11 cellular contexts compared by ENCODE assay signal in the genomic region with DNA sequence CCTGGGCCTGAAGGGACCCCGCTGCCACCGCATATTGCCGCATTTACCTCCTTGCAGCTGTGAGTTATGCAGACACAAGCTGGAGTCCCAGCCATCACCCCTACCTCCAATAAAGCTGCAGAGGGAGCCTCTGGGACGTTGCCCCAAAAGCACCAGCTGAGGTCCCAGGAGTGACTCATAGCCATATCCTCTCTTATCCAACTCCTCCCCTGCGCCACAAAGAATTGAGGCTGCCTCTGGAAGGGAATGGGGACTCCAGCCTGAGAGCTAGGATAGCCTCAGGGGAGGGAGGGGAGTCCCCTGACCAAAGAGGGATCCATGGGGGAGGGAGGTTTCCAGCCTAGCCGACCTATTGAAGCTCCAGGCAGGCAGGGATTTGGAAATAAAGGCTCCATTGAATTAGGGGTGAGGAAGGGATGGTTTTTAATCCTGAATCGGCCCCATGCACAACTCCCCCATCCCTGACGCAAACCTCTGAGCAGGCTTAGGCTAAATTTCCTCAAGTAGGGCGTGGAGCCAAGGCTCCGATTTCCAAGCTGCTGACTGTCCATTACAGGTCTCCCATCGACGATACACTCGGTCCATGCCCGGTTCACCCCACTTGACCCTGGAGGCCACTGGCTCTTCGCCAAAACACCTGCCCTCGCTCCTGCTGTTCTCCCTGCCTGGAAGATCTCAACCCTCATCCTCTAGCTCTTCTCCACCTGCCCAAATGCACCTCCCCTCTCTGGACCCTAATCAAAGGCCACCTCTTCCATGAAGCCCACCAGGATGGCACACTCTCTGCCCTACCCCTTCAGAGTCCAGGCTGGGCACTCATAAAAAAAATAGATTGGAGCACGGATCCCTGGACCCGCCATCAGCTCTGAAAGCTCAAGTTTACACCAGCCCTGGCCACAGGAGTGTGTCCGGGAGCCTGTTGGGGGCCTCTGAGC. TPM values are rescaled to one million over a fixed set of nuclear protein-coding genes. Genes with fewer than 3 reads are reported as not detected.
DNase-seq lines count a peak whose midpoint lies in the region; ATAC-seq and TF ChIP-seq lines count a peak whose summit lies in the region.
"Had no signal": no experiment of that assay in that cellular context is flagged by ENCODE, and none has a peak within 500 bp of the region (broad histone marks: within the 10 kb centered on the region; RNA-seq: fewer than 3 reads in every experiment).

No MANE protein-coding gene starts in this region.

- H2BK5ac ChIP-seq in mesenchymal stem cell (ENCODE audit: low read depth, low read length, poor library complexity, severe bottlenecking): no peak overlapping the region

- ATAC-seq in GM18867 (IDR thresholded peaks at IDR 0.05; ENCODE audit: unreplicated experiment): no peak
- no peak for ATAC-seq in HG03571 (IDR thresholded peaks at IDR 0.05; ENCODE audit: unreplicated experiment)
- ATAC-seq: activated CD8-positive, alpha-beta T cell treated with anti-CD3 and anti-CD28 coated beads, Interleukin-2, amount 10 ng/mL, durations not matched to agents 7 days and 5 days had no signal

- TF ChIP-seq POLR2A in esophagus muscularis mucosa (IDR thresholded peaks at IDR 0.05; ENCODE audit: low read depth): no peak

- H3K27ac ChIP-seq in mesenchymal stem cell (ENCODE audit: low read length, poor library complexity, severe bottlenecking): no peak overlapping the region
- H3K27ac ChIP-seq in esophagus muscularis mucosa (replicated peaks in 1 of 4): peak overlapping the region in 1 of 4 donors; percentile 8

- H2AFZ ChIP-seq in mesenchymal stem cell (ENCODE audit: low read depth, low read length): no peak overlapping the region

- DNase-seq in EH (ENCODE audit: low read depth) (peak; percentile 84), LHCN-M2 (ENCODE audit: low read depth) (peak; percentile 77), mesenchymal stem cell (peak; percentile 61), esophagus muscularis mucosa (ENCODE audit: extremely low spot score) (no peak), COR-L47 (lab: John Stamatoyannopoulos, UW) (no peak)
- DNase-seq: activated CD8-positive, alpha-beta T cell treated with anti-CD3 and anti-CD28 coated beads, Interleukin-2, amount 10 ng/mL, durations not matched to agents 7 days and 5 days; NCI-H1048; nephron progenitor cell had no signal

- H4K8ac ChIP-seq in mesenchymal stem cell (ENCODE audit: low read length): no peak overlapping the region

- no peak overlapping the region for H3K14ac ChIP-seq in mesenchymal stem cell (ENCODE audit: low read length in 2 of 2)

- H3K9me3 Mint-ChIP-seq in brain: peaks cover 0 to 6% (median 0%) of the 10 kb centered on the region in 5 experiments

- H3K18ac ChIP-seq in mesenchymal stem cell (ENCODE audit: low read depth in 1 of 2, low read length in 2 of 2): no peak overlapping the region

- H3K9me3 ChIP-seq in mesenchymal stem cell (ENCODE audit: control insufficient read depth, low read length): peaks cover 3% of the 10 kb centered on the region
- no peaks in the 10 kb centered on the region for H3K9me3 ChIP-seq in esophagus muscularis mucosa

- H3K4me1 Mint-ChIP-seq in brain: peaks cover 45% of the 10 kb centered on the region

- H3K4me3 ChIP-seq in mesenchymal stem cell (ENCODE audit: insufficient read depth in 1 of 2, low read depth in 1 of 2, low read length in 2 of 2): no peak overlapping the region
- H3K4me3 ChIP-seq in esophagus muscularis mucosa: no peak overlapping the region

- no peak overlapping the region for H2BK12ac ChIP-seq in mesenchymal stem cell (ENCODE audit: low read length in 2 of 2)

- no peak overlapping the region for H4K91ac ChIP-seq in mesenchymal stem cell (ENCODE audit: low read length)

- TF ChIP-seq EP300 in esophagus muscularis mucosa (IDR thresholded peaks at IDR 0.05): no peak

- peaks cover 32% of the 10 kb centered on the region for H3K36me3 Mint-ChIP-seq in brain

- H2BK120ac ChIP-seq in mesenchymal stem cell (ENCODE audit: low read depth, low read length): no peak overlapping the region

- peak overlapping the region in 1 of 5 experiments; percentile 61 for H3K4me3 Mint-ChIP-seq in brain
- H3K4me3 Mint-ChIP-seq: activated CD8-positive, alpha-beta T cell treated with anti-CD3 and anti-CD28 coated beads, Interleukin-2, amount 10 ng/mL, durations not matched to agents 7 days and 5 days; nephron progenitor cell had no signal

- H3K36me3 ChIP-seq in mesenchymal stem cell (ENCODE audit: control insufficient read depth in 1 of 2, insufficient read depth in 2 of 2, low read depth in 1 of 2, low read length in 2 of 2) (peaks cover 0 to 4% of the 10 kb centered on the region in 2 experiments), esophagus muscularis mucosa (peaks cover 0 to 64% (median 36%) of the 10 kb centered on the region in 4 donors)

- H3K4me2 ChIP-seq in mesenchymal stem cell (ENCODE audit: low read length, poor library complexity, severe bottlenecking): no peak overlapping the region

- intact Hi-C loops in esophagus muscularis mucosa (cut with DNase I): loop anchor here (5.0 kb wide), 2 partner anchors 86 to 171 kb away; partner anchors contain the start of genes KIAA0753, PITPNM3 and TXNDC17

- 80% methylated on average over 19 of the region's 19 CpGs for WGBS in mesenchymal stem cell
- WGBS in esophagus muscularis mucosa: 75% methylated on average over 18 of the region's 19 CpGs

- peak overlapping the region; percentile 21 for H2AK5ac ChIP-seq in mesenchymal stem cell (ENCODE audit: low read length, severe bottlenecking)

- H3K4me1 ChIP-seq in mesenchymal stem cell (ENCODE audit: control insufficient read depth, insufficient read depth, low read depth, low read length) (peaks cover 24% of the 10 kb centered on the region), esophagus muscularis mucosa (peaks cover 0 to 38% (median 28%) of the 10 kb centered on the region in 4 donors)

- H3K27me3 Mint-ChIP-seq in brain: no peaks in the 10 kb centered on the region

- no peak overlapping the region for H3K4ac ChIP-seq in mesenchymal stem cell (ENCODE audit: low read depth in 1 of 2, low read length in 2 of 2)

- no peak overlapping the region for H2BK15ac ChIP-seq in mesenchymal stem cell (ENCODE audit: low read depth, poor library complexity, severe bottlenecking)

- H3K27me3 ChIP-seq in mesenchymal stem cell (ENCODE audit: control insufficient read depth in 1 of 2, insufficient read depth in 1 of 2, low read length in 2 of 2) (peaks cover 0 to 2% of the 10 kb centered on the region in 2 experiments), esophagus muscularis mucosa (no peaks in the 10 kb centered on the region)

- H3K79me1 ChIP-seq in mesenchymal stem cell (replicated peaks; ENCODE audit: low read length, poor library complexity, severe bottlenecking): no peaks in the 10 kb centered on the region

- TF ChIP-seq CTCF in brain (conservative IDR thresholded peaks at IDR 0.05) (no peak), esophagus muscularis mucosa (IDR thresholded peaks at IDR 0.05) (no peak)

- H3K23ac ChIP-seq in mesenchymal stem cell (ENCODE audit: low read length in 2 of 2): no peak overlapping the region

- H3K27ac Mint-ChIP-seq in brain: peak overlapping the region in 3 of 5 experiments; percentile 31 to 90 (median 38)
- H3K27ac Mint-ChIP-seq: activated CD8-positive, alpha-beta T cell treated with anti-CD3 and anti-CD28 coated beads, Interleukin-2, amount 10 ng/mL, durations not matched to agents 7 days and 5 days; nephron progenitor cell had no signal

- H3K9ac ChIP-seq in mesenchymal stem cell (ENCODE audit: low read length): no peak overlapping the region

RNA-seq across cellular contexts. Expression of gene PIMREG, which starts 27.5 kb away (rescaled TPM):
- total RNA-seq in LHCN-M2 (2014; rRNA removed) (91.4 and 94.6 TPM in 2 replicates), esophagus muscularis mucosa (under 1 TPM in 1 of 4 donors, not detected in 3; 0.80 TPM)
- polyA plus RNA-seq in LHCN-M2 (2012): 40.8 TPM
- polyA plus RNA-seq in brain (ENCODE audit: insufficient read depth, low read depth, low replicate concordance): 90.1 TPM
- 3.9 TPM for polyA plus RNA-seq in mesenchymal stem cell (2013, experiment 1 of 2)
- 3.5 TPM for polyA plus RNA-seq in mesenchymal stem cell (2013, experiment 2 of 2)

RNA-seq across cellular contexts. Expression of gene AIPL1, which starts 36.9 kb away (rescaled TPM):
- not detected in 2 replicates for total RNA-seq in LHCN-M2 (2014; rRNA removed)
- polyA plus RNA-seq in LHCN-M2 (2012): not detected
- polyA plus RNA-seq in brain (ENCODE audit: insufficient read depth, low read depth, low replicate concordance): not detected
- polyA plus RNA-seq in mesenchymal stem cell (2013, experiment 1 of 2): not detected
- not detected for polyA plus RNA-seq in mesenchymal stem cell (2013, experiment 2 of 2)
- total RNA-seq in esophagus muscularis mucosa: not detected
- total RNA-seq: activated CD8-positive, alpha-beta T cell treated with anti-CD3 and anti-CD28 coated beads, Interleukin-2, amount 10 ng/mL, durations not matched to agents 7 days and 5 days had no signal

Comparison
In these comparisons a context has a peak if more than half of its experiments do, and no peak if none do; other contexts are left out.
1. DNase-seq: peak in EH (single experiment), LHCN-M2 (single experiment) and mesenchymal stem cell (single experiment); none in esophagus muscularis mucosa (single experiment) and COR-L47 (single experiment).
2. RNA of gene PIMREG, which starts 27.5 kb away (total RNA-seq): 91.4 to 94.6 TPM in LHCN-M2; 0.80 TPM in esophagus muscularis mucosa; every median in the first group is over 10 times any median in the second.